2 cellular contexts compared by ENCODE assay signal in the genomic region with DNA sequence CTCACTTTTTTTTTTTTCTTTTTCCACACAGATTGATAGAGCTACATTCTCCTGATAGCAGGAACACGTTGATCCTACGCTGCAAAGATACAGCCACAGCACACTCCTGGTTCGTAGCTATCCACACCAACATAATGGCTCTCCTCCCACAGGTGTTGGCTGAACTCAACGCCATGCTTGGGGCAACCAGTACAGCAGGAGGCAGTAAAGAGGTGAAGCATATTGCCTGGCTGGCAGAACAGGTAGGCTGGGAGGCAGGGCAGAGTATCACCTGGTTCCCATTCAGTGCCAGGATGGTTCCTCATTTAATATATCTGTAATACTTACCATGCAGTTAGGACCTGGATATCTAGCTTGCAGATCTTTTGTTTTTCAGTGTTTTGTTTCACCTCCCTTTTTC.
A peak's percentile ranks its signal among the peaks of the same experiment; 100 is the strongest.
TF ChIP-seq lines count a peak whose summit lies in the region.

No MANE protein-coding gene starts in this region.

TF ChIP-seq in HCT116, 20 proteins besides CTCF, POLR2A, EP300 and RAD21:
- no peak for TF ChIP-seq JUND (IDR thresholded peaks at IDR 0.05)
- TF ChIP-seq, protein P1, sequence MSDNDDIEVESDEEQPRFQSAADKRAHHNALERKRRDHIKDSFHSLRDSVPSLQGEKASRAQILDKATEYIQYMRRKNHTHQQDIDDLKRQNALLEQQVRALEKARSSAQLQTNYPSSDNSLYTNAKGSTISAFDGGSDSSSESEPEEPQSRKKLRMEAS (IDR thresholded peaks at IDR 0.05) = no peak
- TF ChIP-seq ZFX (IDR thresholded peaks at IDR 0.05) = no peak
- TF ChIP-seq EZH2 (IDR thresholded peaks at IDR 0.05) = no peak
- TF ChIP-seq, protein P2, sequence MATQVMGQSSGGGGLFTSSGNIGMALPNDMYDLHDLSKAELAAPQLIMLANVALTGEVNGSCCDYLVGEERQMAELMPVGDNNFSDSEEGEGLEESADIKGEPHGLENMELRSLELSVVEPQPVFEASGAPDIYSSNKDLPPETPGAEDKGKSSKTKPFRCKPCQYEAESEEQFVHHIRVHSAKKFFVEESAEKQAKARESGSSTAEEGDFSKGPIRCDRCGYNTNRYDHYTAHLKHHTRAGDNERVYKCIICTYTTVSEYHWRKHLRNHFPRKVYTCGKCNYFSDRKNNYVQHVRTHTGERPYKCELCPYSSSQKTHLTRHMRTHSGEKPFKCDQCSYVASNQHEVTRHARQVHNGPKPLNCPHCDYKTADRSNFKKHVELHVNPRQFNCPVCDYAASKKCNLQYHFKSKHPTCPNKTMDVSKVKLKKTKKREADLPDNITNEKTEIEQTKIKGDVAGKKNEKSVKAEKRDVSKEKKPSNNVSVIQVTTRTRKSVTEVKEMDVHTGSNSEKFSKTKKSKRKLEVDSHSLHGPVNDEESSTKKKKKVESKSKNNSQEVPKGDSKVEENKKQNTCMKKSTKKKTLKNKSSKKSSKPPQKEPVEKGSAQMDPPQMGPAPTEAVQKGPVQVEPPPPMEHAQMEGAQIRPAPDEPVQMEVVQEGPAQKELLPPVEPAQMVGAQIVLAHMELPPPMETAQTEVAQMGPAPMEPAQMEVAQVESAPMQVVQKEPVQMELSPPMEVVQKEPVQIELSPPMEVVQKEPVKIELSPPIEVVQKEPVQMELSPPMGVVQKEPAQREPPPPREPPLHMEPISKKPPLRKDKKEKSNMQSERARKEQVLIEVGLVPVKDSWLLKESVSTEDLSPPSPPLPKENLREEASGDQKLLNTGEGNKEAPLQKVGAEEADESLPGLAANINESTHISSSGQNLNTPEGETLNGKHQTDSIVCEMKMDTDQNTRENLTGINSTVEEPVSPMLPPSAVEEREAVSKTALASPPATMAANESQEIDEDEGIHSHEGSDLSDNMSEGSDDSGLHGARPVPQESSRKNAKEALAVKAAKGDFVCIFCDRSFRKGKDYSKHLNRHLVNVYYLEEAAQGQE (IDR thresholded peaks at IDR 0.05; ENCODE audit: low read depth) = no peak
- TF ChIP-seq ELF1 (IDR thresholded peaks at IDR 0.05; ENCODE audit: borderline replicate concordance, low read depth) = no peak
- no peak for TF ChIP-seq SP1 (IDR thresholded peaks at IDR 0.05; ENCODE audit: low read depth)
- no peak for TF ChIP-seq ZNF274 (IDR thresholded peaks at IDR 0.05; ENCODE audit: low read depth, low read length)
- TF ChIP-seq CEBPB (IDR thresholded peaks at IDR 0.05; ENCODE audit: low read depth) = no peak
- TF ChIP-seq TCF7L2 (IDR thresholded peaks at IDR 0.05; ENCODE audit: borderline replicate concordance, extremely low read depth, insufficient read depth, insufficient read length) = no peak
- no peak for TF ChIP-seq FOSL1 (IDR thresholded peaks at IDR 0.05; ENCODE audit: low read depth)
- TF ChIP-seq CBX3 (IDR thresholded peaks at IDR 0.05; ENCODE audit: low read depth) = no peak
- TF ChIP-seq POLR2AphosphoS5 (IDR thresholded peaks at IDR 0.05; ENCODE audit: low read depth, low read length) = no peak
- TF ChIP-seq EGR1 (IDR thresholded peaks at IDR 0.05; ENCODE audit: low read depth) = no peak
- TF ChIP-seq, protein P3, sequence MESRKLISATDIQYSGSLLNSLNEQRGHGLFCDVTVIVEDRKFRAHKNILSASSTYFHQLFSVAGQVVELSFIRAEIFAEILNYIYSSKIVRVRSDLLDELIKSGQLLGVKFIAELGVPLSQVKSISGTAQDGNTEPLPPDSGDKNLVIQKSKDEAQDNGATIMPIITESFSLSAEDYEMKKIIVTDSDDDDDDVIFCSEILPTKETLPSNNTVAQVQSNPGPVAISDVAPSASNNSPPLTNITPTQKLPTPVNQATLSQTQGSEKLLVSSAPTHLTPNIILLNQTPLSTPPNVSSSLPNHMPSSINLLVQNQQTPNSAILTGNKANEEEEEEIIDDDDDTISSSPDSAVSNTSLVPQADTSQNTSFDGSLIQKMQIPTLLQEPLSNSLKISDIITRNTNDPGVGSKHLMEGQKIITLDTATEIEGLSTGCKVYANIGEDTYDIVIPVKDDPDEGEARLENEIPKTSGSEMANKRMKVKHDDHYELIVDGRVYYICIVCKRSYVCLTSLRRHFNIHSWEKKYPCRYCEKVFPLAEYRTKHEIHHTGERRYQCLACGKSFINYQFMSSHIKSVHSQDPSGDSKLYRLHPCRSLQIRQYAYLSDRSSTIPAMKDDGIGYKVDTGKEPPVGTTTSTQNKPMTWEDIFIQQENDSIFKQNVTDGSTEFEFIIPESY (IDR thresholded peaks at IDR 0.05; ENCODE audit: extremely low read depth, insufficient replicate concordance, low read length) = no peak
- TF ChIP-seq EZH2phosphoT487 (IDR thresholded peaks at IDR 0.05; ENCODE audit: borderline replicate concordance) = no peak
- no peak for TF ChIP-seq SRF (IDR thresholded peaks at IDR 0.05; ENCODE audit: low read depth)

TF ChIP-seq in K562, 482 proteins besides CTCF, POLR2A, EP300 and RAD21:
- TF ChIP-seq, protein P3 (CRISPR knock-in tag; IDR thresholded peaks at IDR 0.05) = 0 out of 2 replicates have a peak, but pooled peaks have one; percentile 41
- TF ChIP-seq ZNF551 (CRISPR knock-in tag; IDR thresholded peaks at IDR 0.05) (no peak), ZNF436 (CRISPR knock-in tag; IDR thresholded peaks at IDR 0.05) (no peak), NFYB (IDR thresholded peaks at IDR 0.05; ENCODE audit: extremely low read depth, insufficient read length) (no peak), JUND (IDR thresholded peaks at IDR 0.05; ENCODE audit: borderline replicate concordance, low read depth, low read length) (no peak), JUND (tag; IDR thresholded peaks at IDR 0.05; ENCODE audit: borderline replicate concordance, low read depth, low read length) (no peak)
- TF ChIP-seq, protein P4, sequence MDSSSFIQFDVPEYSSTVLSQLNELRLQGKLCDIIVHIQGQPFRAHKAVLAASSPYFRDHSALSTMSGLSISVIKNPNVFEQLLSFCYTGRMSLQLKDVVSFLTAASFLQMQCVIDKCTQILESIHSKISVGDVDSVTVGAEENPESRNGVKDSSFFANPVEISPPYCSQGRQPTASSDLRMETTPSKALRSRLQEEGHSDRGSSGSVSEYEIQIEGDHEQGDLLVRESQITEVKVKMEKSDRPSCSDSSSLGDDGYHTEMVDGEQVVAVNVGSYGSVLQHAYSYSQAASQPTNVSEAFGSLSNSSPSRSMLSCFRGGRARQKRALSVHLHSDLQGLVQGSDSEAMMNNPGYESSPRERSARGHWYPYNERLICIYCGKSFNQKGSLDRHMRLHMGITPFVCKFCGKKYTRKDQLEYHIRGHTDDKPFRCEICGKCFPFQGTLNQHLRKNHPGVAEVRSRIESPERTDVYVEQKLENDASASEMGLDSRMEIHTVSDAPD (CRISPR knock-in tag; IDR thresholded peaks at IDR 0.05) = no peak
